ENCODE assay signal across 16 cellular contexts in genomic region chr12:18966927-18967326, GRCh38.
"Had no signal": no experiment of that assay in that cellular context is flagged by ENCODE, and none has a peak within 500 bp of the region (broad histone marks: within the 10 kb centered on the region; RNA-seq: fewer than 3 reads in every experiment).

No MANE protein-coding gene starts in this region.

- H3K4me3 Mint-ChIP-seq: naive thymus-derived CD8-positive, alpha-beta T cell had no signal

- H3K4me2 ChIP-seq: smooth muscle cell had no signal

- H3K9me3 ChIP-seq: esophagus muscularis mucosa, gastrocnemius medialis, mucosa of descending colon, ovary, upper lobe of left lung, uterus had no signal

- H3K36me3 ChIP-seq: esophagus muscularis mucosa, gastrocnemius medialis, ovary, upper lobe of left lung, uterus had no signal

- H3K27ac ChIP-seq: epithelial cell of prostate, esophagus muscularis mucosa, gastrocnemius medialis, ovary, uterus had no signal

- H3K4me3 ChIP-seq: esophagus muscularis mucosa, gastrocnemius medialis, mucosa of descending colon, ovary, smooth muscle cell, upper lobe of left lung, uterus had no signal

- H3K27ac Mint-ChIP-seq: naive thymus-derived CD8-positive, alpha-beta T cell; progenitor cell of endocrine pancreas had no signal

- H3K9me3 Mint-ChIP-seq: naive thymus-derived CD8-positive, alpha-beta T cell had no signal

- H3K27me3 Mint-ChIP-seq: progenitor cell of endocrine pancreas had no signal

- DNase-seq: effector memory CD4-positive, alpha-beta T cell; gastrocnemius medialis; kidney glomerular epithelial cell; mucosa of descending colon; naive thymus-derived CD8-positive, alpha-beta T cell; nucleus accumbens; ovary; right cardiac atrium; stimulated activated CD4-positive, alpha-beta T cell treated with anti-CD3 and anti-CD28 coated beads, Interleukin-2, amount 100 ng/mL, for 48 hours; stimulated activated naive CD4-positive, alpha-beta T cell treated with Interleukin-2 at 50 U/mL for 16 hours; upper lobe of left lung; uterus had no signal

- ATAC-seq: gastrocnemius medialis; mucosa of descending colon; naive thymus-derived CD8-positive, alpha-beta T cell; right cardiac atrium had no signal

- H3K36me3 Mint-ChIP-seq: naive thymus-derived CD8-positive, alpha-beta T cell had no signal

- H3K4me1 Mint-ChIP-seq: naive thymus-derived CD8-positive, alpha-beta T cell had no signal

- H3K4me1 ChIP-seq: gastrocnemius medialis, uterus had no signal
